Comparison of ENCODE assay signal across 29 cellular contexts in genomic region chr10:114370199-114370598, GRCh38.
"Had no signal": no experiment of that assay in that cellular context is flagged by ENCODE, and none has a peak within 500 bp of the region (broad histone marks: within the 10 kb centered on the region; RNA-seq: fewer than 3 reads in every experiment).

No MANE protein-coding gene starts in this region.

- H3K9me3 ChIP-seq: breast epithelium, heart right ventricle, mucosa of descending colon, neutrophil, sigmoid colon, tibial artery, uterus had no signal

- H3K27ac Mint-ChIP-seq: activated naive CD4-positive, alpha-beta T cell treated with anti-CD3 and anti-CD28 coated beads, Interleukin-2, amount 50 U/mL, for 24 hours; activated naive CD8-positive, alpha-beta T cell treated with anti-CD3 and anti-CD28 coated beads, Interleukin-2, amount 50 U/mL, for 24 hours; activated T-cell treated with anti-CD3 and anti-CD28 coated beads, Interleukin-2, amount 50 U/mL, for 24 hours; dendritic cell treated with granulocyte-macrophage colony-stimulating factor and Interleukin-4, amounts not matched to agents 40 ng/mL and 50 ng/mL, for 4 days; endodermal cell; progenitor cell of endocrine pancreas had no signal

- ATAC-seq: activated naive CD8-positive, alpha-beta T cell treated with anti-CD3 and anti-CD28 coated beads, Interleukin-2, amount 50 U/mL, for 24 hours; esophagus mucosa; foreskin keratinocyte; heart right ventricle; left lobe of liver; mucosa of descending colon; stimulated activated naive CD8-positive, alpha-beta T cell treated with anti-CD3 and anti-CD28 coated beads, Interleukin-15, Interleukin-2, amounts not matched to agents 100 U/mL and 50 U/mL, for 24 hours had no signal

- H3K36me3 Mint-ChIP-seq: activated naive CD4-positive, alpha-beta T cell treated with anti-CD3 and anti-CD28 coated beads, Interleukin-2, amount 50 U/mL, for 24 hours had no signal

- H3K4me3 ChIP-seq: breast epithelium, heart right ventricle, lung, mucosa of descending colon, sigmoid colon, tibial artery, uterus had no signal

- H3K27me3 ChIP-seq: breast epithelium, foreskin keratinocyte, heart right ventricle, neutrophil, sigmoid colon, tibial artery, uterus had no signal

- H3K4me1 Mint-ChIP-seq: activated naive CD4-positive, alpha-beta T cell treated with anti-CD3 and anti-CD28 coated beads, Interleukin-2, amount 50 U/mL, for 24 hours; activated naive CD8-positive, alpha-beta T cell treated with anti-CD3 and anti-CD28 coated beads, Interleukin-2, amount 50 U/mL, for 24 hours; central memory CD8-positive, alpha-beta T cell had no signal

- H3K36me3 ChIP-seq: breast epithelium, heart right ventricle, neutrophil, sigmoid colon, tibial artery, uterus had no signal

- DNase-seq: activated CD4-positive, alpha-beta T cell treated with anti-CD3 and anti-CD28 coated beads for 4 hours; activated CD4-positive, alpha-beta T cell treated with anti-CD3 and anti-CD28 coated beads, Interleukin-2, amount 50 U/mL, for 4 hours; activated CD8-positive, alpha-beta memory T cell treated with anti-CD3 and anti-CD28 coated beads, Interleukin-2, amount 50 U/mL, for 4 hours; activated gamma-delta T cell treated with Interleukin-2 at 50 U/mL for 16 hours; activated naive CD8-positive, alpha-beta T cell treated with anti-CD3 and anti-CD28 coated beads, Interleukin-2, amount 50 U/mL, for 24 hours; activated T-cell treated with anti-CD3 and anti-CD28 coated beads, Interleukin-2, amount 50 U/mL, for 24 hours; amygdala; endodermal cell; foreskin keratinocyte; heart right ventricle; kidney glomerular epithelial cell; mucosa of descending colon; nephron progenitor cell; retina; sigmoid colon; stimulated activated CD4-positive, alpha-beta T cell treated with anti-CD3 and anti-CD28 coated beads, Interleukin-2, amount 100 ng/mL, for 48 hours; stimulated activated naive CD8-positive, alpha-beta T cell treated with anti-CD3 and anti-CD28 coated beads, Interleukin-15, Interleukin-2, amounts not matched to agents 100 U/mL and 50 U/mL, for 24 hours; tibial artery; uterus had no signal

- H3K27me3 Mint-ChIP-seq: activated naive CD4-positive, alpha-beta T cell treated with anti-CD3 and anti-CD28 coated beads, Interleukin-2, amount 50 U/mL, for 24 hours; dendritic cell treated with granulocyte-macrophage colony-stimulating factor and Interleukin-4, amounts not matched to agents 40 ng/mL and 50 ng/mL, for 4 days had no signal

- H3K4me3 Mint-ChIP-seq: activated naive CD4-positive, alpha-beta T cell treated with anti-CD3 and anti-CD28 coated beads, Interleukin-2, amount 50 U/mL, for 24 hours; activated naive CD8-positive, alpha-beta T cell treated with anti-CD3 and anti-CD28 coated beads, Interleukin-2, amount 50 U/mL, for 24 hours; activated T-cell treated with anti-CD3 and anti-CD28 coated beads, Interleukin-2, amount 50 U/mL, for 24 hours; central memory CD8-positive, alpha-beta T cell; dendritic cell treated with granulocyte-macrophage colony-stimulating factor and Interleukin-4, amounts not matched to agents 40 ng/mL and 50 ng/mL, for 4 days; endodermal cell; nephron progenitor cell had no signal

- H3K27ac ChIP-seq: foreskin keratinocyte, heart right ventricle, neutrophil, tibial artery, VCaP had no signal

- H3K9me3 Mint-ChIP-seq: activated naive CD4-positive, alpha-beta T cell treated with anti-CD3 and anti-CD28 coated beads, Interleukin-2, amount 50 U/mL, for 24 hours; activated naive CD8-positive, alpha-beta T cell treated with anti-CD3 and anti-CD28 coated beads, Interleukin-2, amount 50 U/mL, for 24 hours; activated T-cell treated with anti-CD3 and anti-CD28 coated beads, Interleukin-2, amount 50 U/mL, for 24 hours; central memory CD8-positive, alpha-beta T cell; dendritic cell treated with granulocyte-macrophage colony-stimulating factor and Interleukin-4, amounts not matched to agents 40 ng/mL and 50 ng/mL, for 4 days; endodermal cell had no signal
